In the genomic region with DNA sequence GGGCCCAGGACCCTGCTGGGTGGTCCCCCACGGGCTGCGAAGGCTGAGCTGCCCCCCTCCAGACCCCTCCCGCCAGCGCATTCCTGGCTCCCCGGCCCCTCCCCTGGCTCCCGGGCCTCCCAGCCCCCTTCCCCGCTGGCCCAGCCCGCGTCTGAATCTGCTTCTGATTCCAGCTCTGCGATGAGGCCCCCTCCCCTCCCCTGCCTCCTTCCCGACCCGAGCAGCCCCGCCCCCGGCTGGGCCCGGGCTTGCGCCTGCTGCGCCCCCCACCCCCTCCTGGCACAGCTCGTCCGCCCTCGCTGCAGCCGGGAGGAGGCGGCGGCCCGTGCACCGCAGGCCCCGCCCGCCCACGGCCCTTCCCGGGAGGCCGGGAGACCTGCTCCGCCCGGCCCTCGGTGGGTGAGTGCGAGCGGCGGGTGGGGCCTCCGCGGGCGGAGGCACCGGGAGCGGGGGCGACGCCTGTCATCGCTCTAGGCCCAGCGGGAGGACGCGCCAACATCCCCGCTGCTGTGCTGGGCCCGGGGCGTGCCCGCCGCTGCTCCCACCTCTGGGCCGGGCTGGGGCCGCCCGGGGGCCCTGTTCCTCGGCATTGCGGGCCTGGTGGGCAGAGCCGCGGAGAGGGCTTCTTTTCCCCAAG, we compare ENCODE assay signal across 8 cellular contexts. TPM values are rescaled to one million over a fixed set of nuclear protein-coding genes. Genes with fewer than 3 reads are reported as not detected.
DNase-seq lines count a peak whose midpoint lies in the region; ATAC-seq and TF ChIP-seq lines count a peak whose summit lies in the region.

Gene NTN3, plus strand, starts transcription at position 282 of the 637 bp plus-strand sequence. CDS start 405 bp downstream, outside the sequence.

- peak; percentile 15 for DNase-seq in activated naive CD4-positive, alpha-beta T cell treated with Interleukin-2 at 50 U/mL for 16 hours
- DNase-seq in activated naive CD4-positive, alpha-beta T cell (lab: John Stamatoyannopoulos, UW), result no peak
- DNase-seq in Panc1 (ENCODE audit: low read depth, low spot score), result no peak
- DNase-seq in right cardiac atrium, result peak in 2 of 3 donors; percentile 69 to 75
- peak; percentile 32 to 35 for DNase-seq in thyroid gland
- DNase-seq in medulla oblongata (ENCODE audit: extremely low spot score), result no peak
- DNase-seq in cerebellar nuclear complex (lab: John Stamatoyannopoulos, UW), result no peak

- H3K36me3 ChIP-seq in Panc1 (ENCODE audit: control insufficient read depth, insufficient read depth, low read length) (no peaks in the 10 kb centered on the region; the same call in 1 of the 2 replicates), thyroid gland (no peaks in the 10 kb centered on the region)

- no peaks in the 10 kb centered on the region for H3K27me3 ChIP-seq in Panc1 (ENCODE audit: control insufficient read depth, insufficient read depth, low read length)
- no peaks in the 10 kb centered on the region for H3K27me3 ChIP-seq in right cardiac atrium (ENCODE audit: control insufficient read depth, insufficient read depth)
- no peaks in the 10 kb centered on the region for H3K27me3 ChIP-seq in thyroid gland

- CTCF ChIA-PET in Panc1 (lab: Charles Lee), result interaction anchor here (1.5 kb wide), 1 partner anchor 30 kb away, joined by 6 read pairs; no protein-coding TSS in a partner anchor

- H3K4me3 ChIP-seq in Panc1 (ENCODE audit: low read depth in 2 of 2, low read length in 2 of 2) (peak within 1 kb of the TSS; percentile 12 to 24), right cardiac atrium (ENCODE audit: low read length) (peak within 1 kb of the TSS; percentile 9), thyroid gland (replicated peaks in 1 of 3) (peak within 1 kb of the TSS in 1 of 3 donors; percentile 18)

- 1% methylated on average over 59 of the region's 59 CpGs for WGBS in right cardiac atrium
- WGBS in thyroid gland, 2 donors, result no CpG with 5 or more reads among the region's 59 CpGs

- TF ChIP-seq CTCF in Panc1 (IDR thresholded peaks at IDR 0.05) (no peak), thyroid gland (IDR thresholded peaks at IDR 0.05) (no peak)

- in situ Hi-C loops in Panc1 (cut with HindIII; ENCODE audit: low pct_unique_long_range_greater_than_20kb, low sequenced_read_pairs), result no loop called here

- peak within 1 kb of the TSS; percentile 95 for H3K27ac ChIP-seq in Panc1 (ENCODE audit: low read length)
- no peak within 1 kb of the TSS for H3K27ac ChIP-seq in right cardiac atrium (ENCODE audit: low read length)
- H3K27ac ChIP-seq in thyroid gland, result no peak within 1 kb of the TSS

- intact Hi-C loops in Panc1 (cut with micrococcal nuclease; ENCODE audit: unreplicated experiment), result no loop called here
- intact Hi-C loops in right cardiac atrium (cut with DNase I), result no loop called here
- intact Hi-C loops in thyroid gland (cut with DNase I), result no loop called here

- peaks cover 50% of the 10 kb centered on the region for H3K4me1 ChIP-seq in Panc1 (ENCODE audit: control insufficient read depth, insufficient read depth, low read length)
- H3K4me1 ChIP-seq in right cardiac atrium (ENCODE audit: control insufficient read depth, insufficient read depth, low read length), result peaks cover 6% of the 10 kb centered on the region
- peaks cover 26 to 55% of the 10 kb centered on the region in 2 donors for H3K4me1 ChIP-seq in thyroid gland

- TF ChIP-seq POLR2A in thyroid gland (IDR thresholded peaks at IDR 0.05), result no peak

- BruUV-seq in Panc1 (replicated peaks; lab: Mats Ljungman, UMichigan), result no TSS peak

- ATAC-seq in Panc1 (peak; percentile 1; the same call in 1 of the 2 replicates), right cardiac atrium (no peak), HG02798 (IDR thresholded peaks at IDR 0.05; ENCODE audit: poor library complexity, unreplicated experiment) (no peak)

- no peaks in the 10 kb centered on the region for H3K9me3 ChIP-seq in Panc1 (ENCODE audit: control insufficient read depth, insufficient read depth, low read depth, low read length)
- no peaks in the 10 kb centered on the region for H3K9me3 ChIP-seq in right cardiac atrium (ENCODE audit: control insufficient read depth, low read length)
- H3K9me3 ChIP-seq in thyroid gland, result no peaks in the 10 kb centered on the region

- POLR2A ChIA-PET in Panc1 (lab: Charles Lee), result interaction anchor here (0.6 kb wide), 1 partner anchor 330 kb away, joined by 4 read pairs; no protein-coding TSS in a partner anchor

RNA-seq across cellular contexts. Expression of gene NTN3, which starts in this region (rescaled TPM):
- total RNA-seq in Panc1 (2021; ENCODE audit: unreplicated experiment) (3.2 TPM), right cardiac atrium (1 to 10 TPM in 2 of 4 donors, under 1 TPM in 2; 0.50 to 1.8 (median 0.90) TPM), thyroid gland (under 1 TPM in 3 of 4 donors, not detected in 1; 0.13 to 0.63 (median 0.56) TPM)
- polyA plus RNA-seq in Panc1 (2012; ENCODE audit: insufficient read length), result 2.3 TPM
- 0.59 TPM for polyA plus RNA-seq in right cardiac atrium

Comparison
In these comparisons a context has a peak if more than half of its experiments do, and no peak if none do; other contexts are left out.
1. DNase-seq: peak in activated naive CD4-positive, alpha-beta T cell treated with Interleukin-2 at 50 U/mL for 16 hours (single experiment) and right cardiac atrium (2 of 3); none in activated naive CD4-positive, alpha-beta T cell (0 of 4), Panc1 (single experiment), medulla oblongata (single experiment) and cerebellar nuclear complex (0 of 2).
2. Peak in DNase-seq in thyroid gland; RNA of the gene not detected or under 1 TPM.